In the genomic region with DNA sequence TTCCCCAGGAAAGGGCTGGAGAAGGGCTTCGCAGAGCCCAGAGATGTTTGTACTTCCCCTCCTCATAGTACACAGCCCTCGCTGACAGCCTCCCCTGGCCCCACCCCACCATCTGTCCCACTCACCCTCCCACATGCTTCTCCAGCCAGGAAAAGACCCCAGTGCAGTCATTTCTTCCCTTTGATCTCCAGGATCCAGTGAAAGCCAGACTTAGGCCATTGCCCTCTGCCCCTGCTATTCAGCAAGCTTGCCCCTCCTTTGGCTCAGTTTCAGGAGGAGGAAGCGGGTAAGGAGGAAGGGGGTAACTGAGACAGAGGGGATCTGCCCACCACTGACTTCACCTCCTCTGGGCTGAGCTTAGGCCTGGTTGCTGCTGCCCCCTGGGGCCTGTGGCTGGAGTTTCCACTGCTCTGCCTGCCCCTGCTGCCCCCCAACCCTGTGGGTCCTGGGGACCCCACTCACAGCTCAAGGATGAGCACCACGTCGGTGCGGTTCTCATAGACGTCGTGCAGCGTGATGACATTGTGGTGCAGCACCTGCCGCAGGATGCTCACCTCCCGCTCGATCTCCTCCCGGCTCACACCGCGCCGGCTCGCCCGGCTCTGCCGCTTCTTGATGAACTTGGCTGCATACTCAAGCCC, we compare ENCODE assay signal across 14 cellular contexts.
DNase-seq lines count a peak whose midpoint lies in the region; ATAC-seq and TF ChIP-seq lines count a peak whose summit lies in the region.
"Had no signal": no experiment of that assay in that cellular context is flagged by ENCODE, and none has a peak within 500 bp of the region (broad histone marks: within the 10 kb centered on the region; RNA-seq: fewer than 3 reads in every experiment).

No MANE protein-coding gene starts in this region.

- H3K27ac Mint-ChIP-seq in activated naive CD4-positive, alpha-beta T cell treated with anti-CD3 and anti-CD28 coated beads, Interleukin-2, amount 50 U/mL, for 24 hours = peak overlapping the region; percentile 51
- no peak overlapping the region for H3K27ac Mint-ChIP-seq in activated naive CD4-positive, alpha-beta T cell treated with anti-CD3 and anti-CD28 coated beads, Interleukin-2, amount 10 ng/mL, durations not matched to agents 7 days and 5 days
- no peak overlapping the region for H3K27ac Mint-ChIP-seq in activated CD4-positive, alpha-beta T cell treated with anti-CD3 and anti-CD28 coated beads, Interleukin-2, amount 10 ng/mL, durations not matched to agents 24 days and 14 days

- no peak for TF ChIP-seq POLR2A in thyroid gland (IDR thresholded peaks at IDR 0.05)

- H3K4me1 ChIP-seq in thyroid gland = peaks cover 48 to 55% of the 10 kb centered on the region in 2 donors

- no peak overlapping the region for H3K4me3 ChIP-seq in thyroid gland (replicated peaks in 1 of 3)
- H3K4me3 ChIP-seq: hepatocyte, stomach had no signal

- TF ChIP-seq CTCF in thyroid gland (IDR thresholded peaks at IDR 0.05) = no peak

- H3K36me3 ChIP-seq in thyroid gland = no peaks in the 10 kb centered on the region

- H3K27me3 Mint-ChIP-seq in activated naive CD4-positive, alpha-beta T cell treated with anti-CD3 and anti-CD28 coated beads, Interleukin-2, amount 50 U/mL, for 24 hours = no peaks in the 10 kb centered on the region
- H3K27me3 Mint-ChIP-seq in activated naive CD4-positive, alpha-beta T cell treated with anti-CD3 and anti-CD28 coated beads, Interleukin-2, amount 10 ng/mL, durations not matched to agents 7 days and 5 days = peaks cover 17% of the 10 kb centered on the region
- no peaks in the 10 kb centered on the region for H3K27me3 Mint-ChIP-seq in activated CD4-positive, alpha-beta T cell treated with anti-CD3 and anti-CD28 coated beads, Interleukin-2, amount 10 ng/mL, durations not matched to agents 24 days and 14 days
- H3K27me3 Mint-ChIP-seq: naive B cell had no signal

- WGBS in thyroid gland, 2 donors = 93 to 96% methylated on average over 18 to 19 of the region's 19 CpGs

- H3K9me3 Mint-ChIP-seq in activated naive CD4-positive, alpha-beta T cell treated with anti-CD3 and anti-CD28 coated beads, Interleukin-2, amount 50 U/mL, for 24 hours = no peaks in the 10 kb centered on the region
- no peaks in the 10 kb centered on the region for H3K9me3 Mint-ChIP-seq in activated naive CD4-positive, alpha-beta T cell treated with anti-CD3 and anti-CD28 coated beads, Interleukin-2, amount 10 ng/mL, durations not matched to agents 7 days and 5 days
- no peaks in the 10 kb centered on the region for H3K9me3 Mint-ChIP-seq in activated CD4-positive, alpha-beta T cell treated with anti-CD3 and anti-CD28 coated beads, Interleukin-2, amount 10 ng/mL, durations not matched to agents 24 days and 14 days
- H3K9me3 Mint-ChIP-seq: naive B cell had no signal

- intact Hi-C loops in thyroid gland (cut with DNase I) = no loop called here
- intact Hi-C loops in activated CD4-positive, alpha-beta T cell treated with anti-CD3 and anti-CD28 coated beads, Interleukin-2, amount 10 ng/mL, durations not matched to agents 24 days and 14 days (cut with micrococcal nuclease) = no loop called here

- DNase-seq in activated naive CD4-positive, alpha-beta T cell treated with anti-CD3 and anti-CD28 coated beads, Interleukin-2, amount 10 ng/mL, durations not matched to agents 7 days and 5 days = no peak
- DNase-seq in OCI-M1 (lab: John Stamatoyannopoulos, UW) (peak; percentile 20), iPS-NIHi7 (ENCODE audit: extremely low spot score) (peak; percentile 68), thyroid gland (no peak), ACHN (no peak)
- DNase-seq in activated CD4-positive, alpha-beta T cell treated with anti-CD3 and anti-CD28 coated beads, Interleukin-2, amount 10 ng/mL, durations not matched to agents 24 days and 14 days = no peak
- DNase-seq: activated gamma-delta T cell treated with Interleukin-2 at 50 U/mL for 16 hours, naive B cell, SHP77 had no signal

- H3K27ac ChIP-seq in thyroid gland = peak overlapping the region in 2 of 3 donors; percentile 91 to 96
- H3K27ac ChIP-seq: hepatocyte, stomach had no signal

- H3K36me3 Mint-ChIP-seq in activated naive CD4-positive, alpha-beta T cell treated with anti-CD3 and anti-CD28 coated beads, Interleukin-2, amount 50 U/mL, for 24 hours = no peaks in the 10 kb centered on the region
- H3K36me3 Mint-ChIP-seq in activated naive CD4-positive, alpha-beta T cell treated with anti-CD3 and anti-CD28 coated beads, Interleukin-2, amount 10 ng/mL, durations not matched to agents 7 days and 5 days = no peaks in the 10 kb centered on the region
- no peaks in the 10 kb centered on the region for H3K36me3 Mint-ChIP-seq in activated CD4-positive, alpha-beta T cell treated with anti-CD3 and anti-CD28 coated beads, Interleukin-2, amount 10 ng/mL, durations not matched to agents 24 days and 14 days (ENCODE audit: low read depth)
- H3K36me3 Mint-ChIP-seq: naive B cell had no signal

- no peak for ATAC-seq in HG03039 (IDR thresholded peaks at IDR 0.05; ENCODE audit: unreplicated experiment)
- ATAC-seq: activated CD4-positive, CD25-positive, alpha-beta regulatory T cell treated with anti-CD3 and anti-CD28 coated beads, Interleukin-2, amount 50 U/mL, for 24 hours had no signal

- in situ Hi-C loops in ACHN (cut with HindIII; ENCODE audit: low pct_ligation_motif_present, low pct_unique_long_range_greater_than_20kb, low sequenced_read_pairs) = no loop called here

- CTCF ChIA-PET in activated naive CD4-positive, alpha-beta T cell treated with anti-CD3 and anti-CD28 coated beads, Interleukin-2, amount 10 ng/mL, durations not matched to agents 7 days and 5 days (lab: Charles Lee) = interaction anchor here (0.8 to 2.8 kb wide), 5 partner anchors 13 to 231 kb away, joined by 3 to 7 read pairs (median 3); a partner anchor contains a TSS

- H3K27me3 ChIP-seq in thyroid gland = no peaks in the 10 kb centered on the region
- H3K27me3 ChIP-seq: hepatocyte, stomach had no signal

- H3K9me3 ChIP-seq in thyroid gland = no peaks in the 10 kb centered on the region
- H3K9me3 ChIP-seq: stomach had no signal

- no peak overlapping the region for H3K4me3 Mint-ChIP-seq in activated naive CD4-positive, alpha-beta T cell treated with anti-CD3 and anti-CD28 coated beads, Interleukin-2, amount 50 U/mL, for 24 hours
- no peak overlapping the region for H3K4me3 Mint-ChIP-seq in activated naive CD4-positive, alpha-beta T cell treated with anti-CD3 and anti-CD28 coated beads, Interleukin-2, amount 10 ng/mL, durations not matched to agents 7 days and 5 days
- H3K4me3 Mint-ChIP-seq in activated CD4-positive, alpha-beta T cell treated with anti-CD3 and anti-CD28 coated beads, Interleukin-2, amount 10 ng/mL, durations not matched to agents 24 days and 14 days = no peak overlapping the region
- H3K4me3 Mint-ChIP-seq: naive B cell had no signal

- H3K4me1 Mint-ChIP-seq in activated naive CD4-positive, alpha-beta T cell treated with anti-CD3 and anti-CD28 coated beads, Interleukin-2, amount 50 U/mL, for 24 hours = no peaks in the 10 kb centered on the region
- no peaks in the 10 kb centered on the region for H3K4me1 Mint-ChIP-seq in activated naive CD4-positive, alpha-beta T cell treated with anti-CD3 and anti-CD28 coated beads, Interleukin-2, amount 10 ng/mL, durations not matched to agents 7 days and 5 days
- peaks cover 8% of the 10 kb centered on the region for H3K4me1 Mint-ChIP-seq in activated CD4-positive, alpha-beta T cell treated with anti-CD3 and anti-CD28 coated beads, Interleukin-2, amount 10 ng/mL, durations not matched to agents 24 days and 14 days

Comparison
In these comparisons a context has a peak if more than half of its experiments do, and no peak if none do; other contexts are left out.
1. DNase-seq: peak in OCI-M1 (single experiment) and iPS-NIHi7 (single experiment); none in activated naive CD4-positive, alpha-beta T cell treated with anti-CD3 and anti-CD28 coated beads, Interleukin-2, amount 10 ng/mL, durations not matched to agents 7 days and 5 days (single experiment), thyroid gland (0 of 2), ACHN (single experiment) and activated CD4-positive, alpha-beta T cell treated with anti-CD3 and anti-CD28 coated beads, Interleukin-2, amount 10 ng/mL, durations not matched to agents 24 days and 14 days (single experiment).